In genomic region chr2:16302969-16303592, GRCh38 we compare ENCODE assay signal across 15 cellular contexts.
DNase-seq lines count a peak whose midpoint lies in the region; ATAC-seq and TF ChIP-seq lines count a peak whose summit lies in the region.
"Had no signal": no experiment of that assay in that cellular context is flagged by ENCODE, and none has a peak within 500 bp of the region (broad histone marks: within the 10 kb centered on the region; RNA-seq: fewer than 3 reads in every experiment).

No MANE protein-coding gene starts in this region.

- H3K27me3 Mint-ChIP-seq in activated naive CD4-positive, alpha-beta T cell treated with anti-CD3 and anti-CD28 coated beads, Interleukin-2, amount 50 U/mL, for 24 hours, result peaks cover 11% of the 10 kb centered on the region
- peaks cover 2% of the 10 kb centered on the region for H3K27me3 Mint-ChIP-seq in dendritic cell treated with granulocyte-macrophage colony-stimulating factor and Interleukin-4, amounts not matched to agents 40 ng/mL and 50 ng/mL, for 4 days

- H3K9me3 ChIP-seq in subcutaneous abdominal adipose tissue (ENCODE audit: control insufficient read depth in 5 of 5, low read length in 5 of 5), result peaks cover 2 to 7% (median 5%) of the 10 kb centered on the region in 5 donors
- H3K9me3 ChIP-seq in colonic mucosa, result no peaks in the 10 kb centered on the region

- H3K4me3 Mint-ChIP-seq in activated naive CD4-positive, alpha-beta T cell treated with anti-CD3 and anti-CD28 coated beads, Interleukin-2, amount 50 U/mL, for 24 hours, result peak overlapping the region; percentile 7
- H3K4me3 Mint-ChIP-seq in dendritic cell treated with granulocyte-macrophage colony-stimulating factor and Interleukin-4, amounts not matched to agents 40 ng/mL and 50 ng/mL, for 4 days, result peak overlapping the region; percentile 71

- H3K27ac ChIP-seq in subcutaneous abdominal adipose tissue (ENCODE audit: low read depth, low read length) (no peak overlapping the region), colonic mucosa (no peak overlapping the region)
- H3K27ac ChIP-seq: hepatocyte, left lung, PC-9 had no signal

- no peak overlapping the region for H3K9ac ChIP-seq in subcutaneous abdominal adipose tissue (ENCODE audit: low read length in 5 of 5)
- no peak overlapping the region for H3K9ac ChIP-seq in colonic mucosa (ENCODE audit: low read depth in 2 of 2, low read length in 2 of 2)

- no peak for TF ChIP-seq CTCF in colonic mucosa (IDR thresholded peaks at IDR 0.05)

- no peak for ATAC-seq in GM21576 (IDR thresholded peaks at IDR 0.05; ENCODE audit: unreplicated experiment)
- ATAC-seq: left lung, sciatic nerve had no signal

- peaks cover 4 to 8% (median 5%) of the 10 kb centered on the region in 5 donors for H3K27me3 ChIP-seq in subcutaneous abdominal adipose tissue (ENCODE audit: control insufficient read depth in 5 of 5, insufficient read depth in 4 of 5, low read length in 5 of 5)
- no peaks in the 10 kb centered on the region for H3K27me3 ChIP-seq in colonic mucosa
- H3K27me3 ChIP-seq: hepatocyte, left lung had no signal

- H3K36me3 ChIP-seq in subcutaneous abdominal adipose tissue (ENCODE audit: control insufficient read depth in 5 of 5, insufficient read depth in 5 of 5, low read length in 5 of 5) (no peaks in the 10 kb centered on the region), colonic mucosa (no peaks in the 10 kb centered on the region)
- H3K36me3 ChIP-seq: left lung had no signal

- no peak overlapping the region for H3K27ac Mint-ChIP-seq in activated naive CD4-positive, alpha-beta T cell treated with anti-CD3 and anti-CD28 coated beads, Interleukin-2, amount 50 U/mL, for 24 hours
- H3K27ac Mint-ChIP-seq in dendritic cell treated with granulocyte-macrophage colony-stimulating factor and Interleukin-4, amounts not matched to agents 40 ng/mL and 50 ng/mL, for 4 days, result no peak overlapping the region

- H3K4me3 ChIP-seq in subcutaneous abdominal adipose tissue (ENCODE audit: low read depth in 1 of 5, low read length in 5 of 5) (peak overlapping the region; percentile 28 to 69 (median 44)), colonic mucosa (no peak overlapping the region)
- H3K4me3 ChIP-seq: hepatocyte, left lung, PC-9 had no signal

- no peaks in the 10 kb centered on the region for H3K36me3 Mint-ChIP-seq in activated naive CD4-positive, alpha-beta T cell treated with anti-CD3 and anti-CD28 coated beads, Interleukin-2, amount 50 U/mL, for 24 hours
- H3K36me3 Mint-ChIP-seq in dendritic cell treated with granulocyte-macrophage colony-stimulating factor and Interleukin-4, amounts not matched to agents 40 ng/mL and 50 ng/mL, for 4 days (ENCODE audit: low read depth), result no peaks in the 10 kb centered on the region

- no peak for DNase-seq in activated naive CD4-positive, alpha-beta T cell treated with Interleukin-2 at 50 U/mL for 16 hours
- DNase-seq in NCI-H2227 (lab: John Stamatoyannopoulos, UW; ENCODE audit: unreplicated experiment) (peak; percentile 34), colonic mucosa (no peak), NCI-H82 treated with DMSO at 0.1 percent for 48 hours (lab: John Stamatoyannopoulos, UW; ENCODE audit: unreplicated experiment) (no peak)
- DNase-seq: activated CD4-positive, alpha-beta T cell treated with anti-CD3 and anti-CD28 coated beads, Interleukin-2, amount 50 U/mL, for 1 hour; left lung; NCI-H446; PC-9; stimulated activated CD4-positive, alpha-beta T cell treated with anti-CD3 and anti-CD28 coated beads, Interleukin-4, amount 100 ng/mL, for 1 hour had no signal

- intact Hi-C loops in dendritic cell treated with granulocyte-macrophage colony-stimulating factor and Interleukin-4, amounts not matched to agents 40 ng/mL and 50 ng/mL, for 4 days (cut with micrococcal nuclease), result no loop called here
- intact Hi-C loops in colonic mucosa (cut with DNase I), result no loop called here

- H3K4me1 ChIP-seq in subcutaneous abdominal adipose tissue (ENCODE audit: control insufficient read depth in 5 of 5, insufficient read depth in 5 of 5, low read length in 5 of 5) (peaks cover 0 to 4% (median 0%) of the 10 kb centered on the region in 5 donors), colonic mucosa (no peaks in the 10 kb centered on the region)
- H3K4me1 ChIP-seq: left lung had no signal

- peaks cover 7% of the 10 kb centered on the region for H3K4me1 Mint-ChIP-seq in activated naive CD4-positive, alpha-beta T cell treated with anti-CD3 and anti-CD28 coated beads, Interleukin-2, amount 50 U/mL, for 24 hours
- H3K4me1 Mint-ChIP-seq in dendritic cell treated with granulocyte-macrophage colony-stimulating factor and Interleukin-4, amounts not matched to agents 40 ng/mL and 50 ng/mL, for 4 days (ENCODE audit: low read depth), result peaks cover 12% of the 10 kb centered on the region

- no peaks in the 10 kb centered on the region for H3K9me3 Mint-ChIP-seq in activated naive CD4-positive, alpha-beta T cell treated with anti-CD3 and anti-CD28 coated beads, Interleukin-2, amount 50 U/mL, for 24 hours
- H3K9me3 Mint-ChIP-seq in dendritic cell treated with granulocyte-macrophage colony-stimulating factor and Interleukin-4, amounts not matched to agents 40 ng/mL and 50 ng/mL, for 4 days, result no peaks in the 10 kb centered on the region
